In the genomic region with DNA sequence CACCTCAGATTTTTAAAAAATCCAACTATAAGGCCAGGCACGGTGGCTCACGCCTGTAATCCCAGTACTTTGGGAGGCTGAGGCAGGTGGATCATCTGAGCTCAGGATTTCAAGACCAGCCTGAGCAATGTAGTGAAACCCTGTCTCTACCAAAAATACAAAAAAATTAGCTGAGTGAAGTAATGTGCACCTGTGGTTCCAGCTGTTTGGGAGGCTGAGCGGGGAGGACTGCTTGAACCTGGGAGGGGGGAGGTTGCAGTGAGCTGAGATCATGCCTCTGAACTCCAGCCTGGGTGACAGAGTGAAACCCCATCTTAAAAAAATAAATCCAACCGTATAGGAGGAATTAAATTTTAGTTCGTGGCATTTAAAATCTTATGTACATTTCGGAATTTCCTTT, we compare ENCODE assay signal across 11 cellular contexts.
DNase-seq lines count a peak whose midpoint lies in the region; ATAC-seq and TF ChIP-seq lines count a peak whose summit lies in the region.
"Had no signal": no experiment of that assay in that cellular context is flagged by ENCODE, and none has a peak within 500 bp of the region (broad histone marks: within the 10 kb centered on the region; RNA-seq: fewer than 3 reads in every experiment).

No MANE protein-coding gene starts in this region.

- H3K9me3 ChIP-seq in CD4-positive, CD25-positive, alpha-beta regulatory T cell (ENCODE audit: control insufficient read depth in 2 of 2, low read length in 2 of 2) = no peaks in the 10 kb centered on the region
- H3K9me3 ChIP-seq in neutrophil = no peaks in the 10 kb centered on the region
- H3K9me3 ChIP-seq: suprapubic skin had no signal

- H3K4me1 ChIP-seq in CD4-positive, CD25-positive, alpha-beta regulatory T cell (ENCODE audit: control insufficient read depth, insufficient read depth, low read length, poor library complexity, severe bottlenecking) = peaks cover 90% of the 10 kb centered on the region
- peaks cover 5 to 7% of the 10 kb centered on the region in 2 experiments for H3K4me1 ChIP-seq in neutrophil (ENCODE audit: control insufficient read depth in 1 of 2, insufficient read depth in 1 of 2, low read depth in 1 of 2, low read length in 1 of 2)
- H3K4me1 ChIP-seq: suprapubic skin had no signal

- no peak for TF ChIP-seq CTCF in neutrophil (IDR thresholded peaks at IDR 0.05)

- peak overlapping the region; percentile 100 for H3K27ac ChIP-seq in CD4-positive, CD25-positive, alpha-beta regulatory T cell (ENCODE audit: insufficient read depth, low read length, poor library complexity, severe bottlenecking)
- H3K27ac ChIP-seq in neutrophil = peak overlapping the region; percentile 23
- H3K27ac ChIP-seq: suprapubic skin had no signal

- H3K4me1 Mint-ChIP-seq in CD4-positive, CD25-positive, alpha-beta regulatory T cell = peaks cover 49 to 95% (median 75%) of the 10 kb centered on the region in 4 donors
- H3K4me1 Mint-ChIP-seq in IgD-negative memory B cell = peaks cover 26 to 37% (median 27%) of the 10 kb centered on the region in 3 donors
- H3K4me1 Mint-ChIP-seq in effector memory CD8-positive, alpha-beta T cell (ENCODE audit: low read depth in 2 of 2) = peaks cover 28 to 64% of the 10 kb centered on the region in 2 donors

- no peaks in the 10 kb centered on the region for H3K9me3 Mint-ChIP-seq in CD4-positive, CD25-positive, alpha-beta regulatory T cell
- H3K9me3 Mint-ChIP-seq in IgD-negative memory B cell = no peaks in the 10 kb centered on the region
- H3K9me3 Mint-ChIP-seq in effector memory CD8-positive, alpha-beta T cell = no peaks in the 10 kb centered on the region

- H3K27me3 ChIP-seq in CD4-positive, CD25-positive, alpha-beta regulatory T cell (ENCODE audit: control insufficient read depth, insufficient read depth, low read length) = no peaks in the 10 kb centered on the region
- H3K27me3 ChIP-seq in neutrophil = no peaks in the 10 kb centered on the region
- H3K27me3 ChIP-seq: suprapubic skin had no signal

- DNase-seq in CD4-positive, CD25-positive, alpha-beta regulatory T cell = no peak
- DNase-seq in effector memory CD8-positive, alpha-beta T cell = no peak
- no peak for DNase-seq in NCI-H526 treated with DMSO at 0.1 percent for 48 hours (lab: John Stamatoyannopoulos, UW)
- DNase-seq: effector CD8-positive, alpha-beta T cell; HCEC 1CT had no signal

- H3K4me3 Mint-ChIP-seq in CD4-positive, CD25-positive, alpha-beta regulatory T cell = peak overlapping the region in 1 of 4 donors; percentile 11
- peak overlapping the region in 1 of 4 donors; percentile 22 for H3K4me3 Mint-ChIP-seq in IgD-negative memory B cell
- no peak overlapping the region for H3K4me3 Mint-ChIP-seq in effector memory CD8-positive, alpha-beta T cell

- H3K4me3 ChIP-seq in CD4-positive, CD25-positive, alpha-beta regulatory T cell (ENCODE audit: low read depth, low read length) = no peak overlapping the region
- H3K4me3 ChIP-seq in neutrophil (ENCODE audit: low read depth in 1 of 2, low read length in 1 of 2) = no peak overlapping the region
- H3K4me3 ChIP-seq: GM12878, suprapubic skin had no signal

- peak overlapping the region; percentile 29 to 99 (median 81) for H3K27ac Mint-ChIP-seq in CD4-positive, CD25-positive, alpha-beta regulatory T cell
- H3K27ac Mint-ChIP-seq in IgD-negative memory B cell = peak overlapping the region in 2 of 3 donors; percentile 48 to 84
- H3K27ac Mint-ChIP-seq in effector memory CD8-positive, alpha-beta T cell = peak overlapping the region; percentile 89 to 97

- peaks cover 55% of the 10 kb centered on the region for H3K36me3 ChIP-seq in CD4-positive, CD25-positive, alpha-beta regulatory T cell (ENCODE audit: control insufficient read depth, insufficient read depth, low read length)
- H3K36me3 ChIP-seq in neutrophil = peaks cover 73% of the 10 kb centered on the region

- no peaks in the 10 kb centered on the region for H3K27me3 Mint-ChIP-seq in CD4-positive, CD25-positive, alpha-beta regulatory T cell
- no peaks in the 10 kb centered on the region for H3K27me3 Mint-ChIP-seq in IgD-negative memory B cell
- H3K27me3 Mint-ChIP-seq in effector memory CD8-positive, alpha-beta T cell = no peaks in the 10 kb centered on the region

- H3K36me3 Mint-ChIP-seq in CD4-positive, CD25-positive, alpha-beta regulatory T cell = peaks cover 34% of the 10 kb centered on the region
- H3K36me3 Mint-ChIP-seq in IgD-negative memory B cell = peaks cover 4% of the 10 kb centered on the region
- peaks cover 92% of the 10 kb centered on the region for H3K36me3 Mint-ChIP-seq in effector memory CD8-positive, alpha-beta T cell (ENCODE audit: insufficient read depth)

- no peak for ATAC-seq in CD4-positive, CD25-positive, alpha-beta regulatory T cell (ENCODE audit: low read depth in 2 of 2)
- ATAC-seq in effector memory CD8-positive, alpha-beta T cell (replicated peaks) = no peak
- ATAC-seq in HG03175 (IDR thresholded peaks at IDR 0.05; ENCODE audit: unreplicated experiment) (no peak), esophagus mucosa (no peak)
- ATAC-seq: GM12878 had no signal
